In genomic region chr1:118136511-118136937, GRCh38 we compare ENCODE assay signal across 8 cellular contexts. TPM values are rescaled to one million over a fixed set of nuclear protein-coding genes. Genes with fewer than 3 reads are reported as not detected.
DNase-seq lines count a peak whose midpoint lies in the region; ATAC-seq, FAIRE-seq and TF ChIP-seq lines count a peak whose summit lies in the region.

No MANE protein-coding gene starts in this region.

- no peaks in the 10 kb centered on the region for H3K36me3 ChIP-seq in Karpas-422 (ENCODE audit: insufficient read depth, low read length)

- no peaks in the 10 kb centered on the region for H3K79me2 ChIP-seq in Karpas-422 (ENCODE audit: low read length)

- no peaks in the 10 kb centered on the region for H4K20me1 ChIP-seq in Karpas-422 (ENCODE audit: insufficient read depth, low read depth, low read length)

- DNase-seq in GM20000 (ENCODE audit: low spot score) (peak; percentile 66), dorsolateral prefrontal cortex (peak in 6 of 10 donors; percentile 26 to 60 (median 51)), NCI-H2196 (lab: John Stamatoyannopoulos, UW; ENCODE audit: unreplicated experiment) (no peak), Karpas-422 (no peak), 8988T (no peak)
- peak; percentile 1 for DNase-seq in stimulated activated CD8-positive, alpha-beta memory T cell treated with anti-CD3 and anti-CD28 coated beads, Interleukin-4, amount 100 ng/mL, for 24 hours (ENCODE audit: low read depth)

- H3K4me3 ChIP-seq in dorsolateral prefrontal cortex (no peak overlapping the region), Karpas-422 (ENCODE audit: low read length) (no peak overlapping the region)

- intact Hi-C loops in dorsolateral prefrontal cortex (cut with DNase I): no loop called here

- no peaks in the 10 kb centered on the region for H3K4me1 ChIP-seq in Karpas-422 (ENCODE audit: low read length)

- TF ChIP-seq CTCF in GM20000 (IDR thresholded peaks at IDR 0.05; ENCODE audit: extremely low read depth, missing control alignments) (no peak), dorsolateral prefrontal cortex (IDR thresholded peaks at IDR 0.05 in 54 of 56, conservative IDR thresholded peaks at IDR 0.05 in 2 of 56; ENCODE audit: low read depth in 1 of 56, partially characterized antibody in 56 of 56) (no peak)

- H3K27ac ChIP-seq in dorsolateral prefrontal cortex (no peak overlapping the region), Karpas-422 (ENCODE audit: low read length) (no peak overlapping the region)

- H3K27me3 ChIP-seq in dorsolateral prefrontal cortex: peaks cover 0 to 8% (median 0%) of the 10 kb centered on the region in 45 donors
- no peaks in the 10 kb centered on the region for H3K27me3 ChIP-seq in Karpas-422 (ENCODE audit: low read length)

- no peak overlapping the region for H2AFZ ChIP-seq in Karpas-422 (ENCODE audit: low read length)

- peak; percentile 92 for FAIRE-seq in G401.6 (lab: Jason Lieb, UNC)

- no peaks in the 10 kb centered on the region for H3K9me3 ChIP-seq in Karpas-422 (ENCODE audit: low read length)

- H3K9ac ChIP-seq in Karpas-422 (ENCODE audit: low read length): no peak overlapping the region

- no peaks in the 10 kb centered on the region for H3K9me2 ChIP-seq in Karpas-422 (replicated peaks; ENCODE audit: insufficient read depth, low read length)

- ATAC-seq in HG03457 (IDR thresholded peaks at IDR 0.05; ENCODE audit: unreplicated experiment): peak; percentile 99

- no peak overlapping the region for H3K4me2 ChIP-seq in Karpas-422 (ENCODE audit: low read depth, low read length, poor library complexity, severe bottlenecking)

RNA-seq across cellular contexts. Expression of gene SPAG17, which starts 48.5 kb away (rescaled TPM):
- total RNA-seq in dorsolateral prefrontal cortex: 1 to 10 TPM in 76 of 120 experiments, under 1 TPM in 39, not detected in 5; 0.07 to 4.7 (median 1.3) TPM
- total RNA-seq in Karpas-422 (2014; rRNA removed; shearing (Covaris generic); ENCODE audit: low replicate concordance): not detected in 2 replicates

Comparison
In these comparisons a context has a peak if more than half of its experiments do, and no peak if none do; other contexts are left out.
1. DNase-seq: peak in GM20000 (single experiment), dorsolateral prefrontal cortex (6 of 10) and stimulated activated CD8-positive, alpha-beta memory T cell treated with anti-CD3 and anti-CD28 coated beads, Interleukin-4, amount 100 ng/mL, for 24 hours (single experiment); none in NCI-H2196 (single experiment), Karpas-422 (single experiment) and 8988T (single experiment).